14 cellular contexts compared by ENCODE assay signal in the genomic region with DNA sequence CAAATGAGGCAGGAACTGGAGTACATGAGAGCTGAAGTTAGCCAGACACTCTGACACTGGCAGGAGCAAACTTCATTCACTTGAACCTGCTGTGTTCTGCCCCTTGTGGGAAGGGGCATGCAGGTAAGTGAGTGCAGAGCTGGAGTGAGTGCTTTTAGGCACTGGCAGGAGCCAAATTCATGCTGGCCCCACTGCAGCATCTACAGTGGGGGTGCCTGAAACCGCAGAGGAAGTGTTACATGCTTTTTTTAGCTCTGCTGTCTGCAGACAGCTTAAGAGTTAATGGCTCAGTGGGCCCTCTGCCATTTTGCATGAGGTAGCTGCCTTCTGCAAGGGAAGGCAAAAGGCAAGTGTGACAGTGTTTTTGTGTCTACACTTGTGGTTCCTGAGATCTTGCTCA.
"Had no signal": no experiment of that assay in that cellular context is flagged by ENCODE, and none has a peak within 500 bp of the region (broad histone marks: within the 10 kb centered on the region; RNA-seq: fewer than 3 reads in every experiment).

No MANE protein-coding gene starts in this region.

- H3K4me3 Mint-ChIP-seq: activated CD4-positive, alpha-beta T cell treated with anti-CD3 and anti-CD28 coated beads for 36 hours; activated CD8-positive, alpha-beta T cell treated with anti-CD3 and anti-CD28 coated beads, Interleukin-2, amount 10 ng/mL, durations not matched to agents 7 days and 5 days; activated naive CD8-positive, alpha-beta T cell treated with anti-CD3 and anti-CD28 coated beads, Interleukin-2, amount 50 U/mL, for 24 hours; naive B cell had no signal

- H3K4me1 ChIP-seq: esophagus muscularis mucosa, tibial nerve had no signal

- H3K27me3 ChIP-seq: esophagus muscularis mucosa, neutrophil, tibial nerve had no signal

- H3K4me3 ChIP-seq: dorsolateral prefrontal cortex, esophagus muscularis mucosa, lung, skin epidermis, tibial nerve had no signal

- H3K27ac ChIP-seq: dorsolateral prefrontal cortex, esophagus muscularis mucosa, neutrophil, skin epidermis, tibial nerve, VCaP had no signal

- H3K27ac Mint-ChIP-seq: activated CD4-positive, alpha-beta T cell treated with anti-CD3 and anti-CD28 coated beads for 36 hours; activated CD8-positive, alpha-beta T cell treated with anti-CD3 and anti-CD28 coated beads, Interleukin-2, amount 10 ng/mL, durations not matched to agents 7 days and 5 days; activated naive CD8-positive, alpha-beta T cell treated with anti-CD3 and anti-CD28 coated beads, Interleukin-2, amount 50 U/mL, for 24 hours had no signal

- H3K4me1 Mint-ChIP-seq: activated CD4-positive, alpha-beta T cell treated with anti-CD3 and anti-CD28 coated beads for 36 hours; activated naive CD8-positive, alpha-beta T cell treated with anti-CD3 and anti-CD28 coated beads, Interleukin-2, amount 50 U/mL, for 24 hours; naive B cell had no signal

- DNase-seq: activated CD4-positive, alpha-beta T cell treated with anti-CD3 and anti-CD28 coated beads for 36 hours; activated CD8-positive, alpha-beta memory T cell treated with anti-CD3 and anti-CD28 coated beads, Interleukin-2, amount 50 U/mL, for 48 hours; activated CD8-positive, alpha-beta T cell treated with anti-CD3 and anti-CD28 coated beads, Interleukin-2, amount 10 ng/mL, durations not matched to agents 7 days and 5 days; activated naive CD4-positive, alpha-beta T cell treated with Interleukin-2 at 50 U/mL for 16 hours; activated naive CD8-positive, alpha-beta T cell treated with anti-CD3 and anti-CD28 coated beads, Interleukin-2, amount 50 U/mL, for 24 hours; dorsolateral prefrontal cortex; left cardiac atrium; naive B cell had no signal

- H3K36me3 ChIP-seq: esophagus muscularis mucosa, neutrophil, tibial nerve had no signal

- ATAC-seq: activated CD4-positive, alpha-beta T cell treated with anti-CD3 and anti-CD28 coated beads for 36 hours; activated CD8-positive, alpha-beta T cell treated with anti-CD3 and anti-CD28 coated beads, Interleukin-2, amount 10 ng/mL, durations not matched to agents 7 days and 5 days; activated naive CD8-positive, alpha-beta T cell treated with anti-CD3 and anti-CD28 coated beads, Interleukin-2, amount 50 U/mL, for 24 hours; left cardiac atrium had no signal
